ENCODE assay signal across 9 cellular contexts in genomic region chr10:4807803-4808507, GRCh38. TPM values are rescaled to one million over a fixed set of nuclear protein-coding genes. Genes with fewer than 3 reads are reported as not detected.
DNase-seq lines count a peak whose midpoint lies in the region; ATAC-seq and TF ChIP-seq lines count a peak whose summit lies in the region.
"Had no signal": no experiment of that assay in that cellular context is flagged by ENCODE, and none has a peak within 500 bp of the region (broad histone marks: within the 10 kb centered on the region; RNA-seq: fewer than 3 reads in every experiment).

No MANE protein-coding gene starts in this region.

- no peak overlapping the region for H3K27ac Mint-ChIP-seq in naive thymus-derived CD4-positive, alpha-beta T cell

- H3K4me3 ChIP-seq in BLaER1 treated with 17β-estradiol and CSF1 and Interleukin-3, amounts not matched to agents 10 nM and 100 nM = no peak overlapping the region
- H3K4me3 ChIP-seq in MG63 (no peak overlapping the region), fibroblast of villous mesenchyme (ENCODE audit: low read depth, low read length) (no peak overlapping the region)
- H3K4me3 ChIP-seq in naive thymus-derived CD4-positive, alpha-beta T cell (ENCODE audit: low read length) = no peak overlapping the region
- H3K4me3 ChIP-seq: body of pancreas had no signal

- peak; percentile 58 for ATAC-seq in GM21576 (IDR thresholded peaks at IDR 0.05; ENCODE audit: unreplicated experiment)
- ATAC-seq in naive thymus-derived CD4-positive, alpha-beta T cell = no peak
- ATAC-seq: body of pancreas had no signal

- H3K36me3 ChIP-seq in BLaER1 treated with 17β-estradiol and CSF1 and Interleukin-3, amounts not matched to agents 10 nM and 100 nM = no peaks in the 10 kb centered on the region
- H3K36me3 ChIP-seq in MG63 = no peaks in the 10 kb centered on the region
- no peaks in the 10 kb centered on the region for H3K36me3 ChIP-seq in naive thymus-derived CD4-positive, alpha-beta T cell (ENCODE audit: control insufficient read depth in 2 of 3, insufficient read depth in 3 of 3, low read length in 3 of 3)

- peaks cover 0 to 56% (median 4%) of the 10 kb centered on the region in 10 experiments; a peak in 11 of 20 replicates for H3K4me1 ChIP-seq in BLaER1 treated with 17β-estradiol and CSF1 and Interleukin-3, amounts not matched to agents 10 nM and 100 nM
- no peaks in the 10 kb centered on the region for H3K4me1 ChIP-seq in naive thymus-derived CD4-positive, alpha-beta T cell (ENCODE audit: control insufficient read depth in 2 of 2, insufficient read depth in 2 of 2, low read length in 2 of 2)
- H3K4me1 ChIP-seq: body of pancreas had no signal

- peaks cover 0 to 2% (median 0%) of the 10 kb centered on the region in 7 donors for H3K4me1 Mint-ChIP-seq in naive thymus-derived CD4-positive, alpha-beta T cell

- CTCF ChIA-PET in naive thymus-derived CD4-positive, alpha-beta T cell (lab: Charles Lee) = no interaction called here

- H4K20me1 ChIP-seq in BLaER1 treated with 17β-estradiol and CSF1 and Interleukin-3, amounts not matched to agents 10 nM and 100 nM = no peaks in the 10 kb centered on the region

- intact Hi-C loops in naive thymus-derived CD4-positive, alpha-beta T cell (cut with micrococcal nuclease) = no loop called here

- TF ChIP-seq CTCF in fibroblast of villous mesenchyme (IDR thresholded peaks at IDR 0.05; ENCODE audit: insufficient read depth, low read depth, low read length) = no peak

- POLR2A ChIA-PET in naive thymus-derived CD4-positive, alpha-beta T cell (lab: Charles Lee) = interaction anchor here (0.6 kb wide), 1 partner anchor 47 kb away, joined by 3 read pairs; no protein-coding TSS in a partner anchor

- no peak overlapping the region for H3K9ac ChIP-seq in BLaER1 treated with 17β-estradiol and CSF1 and Interleukin-3, amounts not matched to agents 10 nM and 100 nM

- no peaks in the 10 kb centered on the region for H3K27me3 ChIP-seq in BLaER1 treated with 17β-estradiol and CSF1 and Interleukin-3, amounts not matched to agents 10 nM and 100 nM
- H3K27me3 ChIP-seq in MG63 = no peaks in the 10 kb centered on the region
- no peaks in the 10 kb centered on the region for H3K27me3 ChIP-seq in naive thymus-derived CD4-positive, alpha-beta T cell (ENCODE audit: control insufficient read depth in 2 of 2, insufficient read depth in 2 of 2, low read length in 2 of 2)
- H3K27me3 ChIP-seq: body of pancreas had no signal

- H3K36me3 Mint-ChIP-seq in naive thymus-derived CD4-positive, alpha-beta T cell = no peaks in the 10 kb centered on the region

- H3K9me3 ChIP-seq in BLaER1 treated with 17β-estradiol and CSF1 and Interleukin-3, amounts not matched to agents 10 nM and 100 nM (replicated peaks in 1 of 11) = no peaks in the 10 kb centered on the region
- no peaks in the 10 kb centered on the region for H3K9me3 ChIP-seq in MG63
- no peaks in the 10 kb centered on the region for H3K9me3 ChIP-seq in naive thymus-derived CD4-positive, alpha-beta T cell (ENCODE audit: control insufficient read depth in 2 of 3, low read length in 3 of 3)
- H3K9me3 ChIP-seq: body of pancreas had no signal

- peaks cover 0 to 22% (median 8%) of the 10 kb centered on the region in 5 donors for H3K27me3 Mint-ChIP-seq in naive thymus-derived CD4-positive, alpha-beta T cell

- H3K9me3 Mint-ChIP-seq in naive thymus-derived CD4-positive, alpha-beta T cell = no peaks in the 10 kb centered on the region

- H3K27ac ChIP-seq in BLaER1 treated with 17β-estradiol and CSF1 and Interleukin-3, amounts not matched to agents 10 nM and 100 nM = peak overlapping the region in 2 of 11 experiments; percentile 22 to 35; a peak in 2 of 22 replicates
- H3K27ac ChIP-seq in naive thymus-derived CD4-positive, alpha-beta T cell (ENCODE audit: low read depth, low read length) = no peak overlapping the region
- H3K27ac ChIP-seq: body of pancreas had no signal

- no peak overlapping the region for H3K4me3 Mint-ChIP-seq in naive thymus-derived CD4-positive, alpha-beta T cell

- DNase-seq in MG63 (peak; percentile 10), fibroblast of villous mesenchyme (ENCODE audit: low read depth) (peak; percentile 38), NCI-H146 (lab: John Stamatoyannopoulos, UW) (no peak), T-helper 2 cell (no peak)
- DNase-seq in naive thymus-derived CD4-positive, alpha-beta T cell = no peak
- no peak for DNase-seq in stimulated activated CD4-positive, alpha-beta T cell treated with anti-CD3 and anti-CD28 coated beads, Interleukin-15, amount 100 ng/mL, for 24 hours
- DNase-seq: body of pancreas had no signal

- H3K4me2 ChIP-seq in BLaER1 treated with 17β-estradiol and CSF1 and Interleukin-3, amounts not matched to agents 10 nM and 100 nM = peak overlapping the region in 7 of 11 experiments; percentile 11 to 57 (median 28); a peak in 8 of 22 replicates

RNA-seq across cellular contexts. Expression of gene AKR1E2, which starts 18.1 kb away (rescaled TPM):
- 0.37 and 1.2 TPM in 2 replicates for total RNA-seq in MG63 (2014; rRNA removed; shearing (Covaris generic); ENCODE audit: low replicate concordance)
- total RNA-seq in fibroblast of villous mesenchyme = 7.7 and 9.1 TPM in 2 replicates
- total RNA-seq in naive thymus-derived CD4-positive, alpha-beta T cell = 10 to 100 TPM in 4 of 5 experiments, 1 to 10 TPM in 1; 8.6 to 26.0 (median 25.1) TPM
- 1 to 10 TPM; 3.6 to 4.9 TPM for polyA plus RNA-seq in naive thymus-derived CD4-positive, alpha-beta T cell

Comparison
In these comparisons a context has a peak if more than half of its experiments do, and no peak if none do; other contexts are left out.
1. DNase-seq: peak in MG63 (single experiment) and fibroblast of villous mesenchyme (single experiment); none in naive thymus-derived CD4-positive, alpha-beta T cell (0 of 9), stimulated activated CD4-positive, alpha-beta T cell treated with anti-CD3 and anti-CD28 coated beads, Interleukin-15, amount 100 ng/mL, for 24 hours (single experiment), NCI-H146 (single experiment) and T-helper 2 cell (0 of 5).